In genomic region chr17:14061666-14062560, GRCh38 we compare ENCODE assay signal across 1 cellular context.
TF ChIP-seq lines count a peak whose summit lies in the region.

No MANE protein-coding gene starts in this region.

TF ChIP-seq in SK-N-SH, 30 proteins besides CTCF, POLR2A, EP300 and RAD21 (continued from another document):
- TF ChIP-seq REST (IDR thresholded peaks at IDR 0.05; ENCODE audit: low read depth, low read length) (0 out of 2 replicates have a peak, but pooled peaks have one; percentile 29), TEAD4 (IDR thresholded peaks at IDR 0.05; ENCODE audit: borderline replicate concordance, insufficient read depth) (peak; percentile 75; the same call in 1 of the 2 replicates), CHD2 (IDR thresholded peaks at IDR 0.05; ENCODE audit: low read length, partially characterized antibody) (no peak), FOXJ3 (CRISPR knock-in tag; IDR thresholded peaks at IDR 0.05) (no peak), RFX5 (IDR thresholded peaks at IDR 0.05; ENCODE audit: low read length) (no peak), NRF1 (IDR thresholded peaks at IDR 0.05; ENCODE audit: low read depth, low read length) (no peak), MEF2A (IDR thresholded peaks at IDR 0.05; ENCODE audit: borderline replicate concordance, low read depth) (no peak), FOSL2 (IDR thresholded peaks at IDR 0.05; ENCODE audit: borderline replicate concordance, low read depth) (peak; percentile 44; the same call in 1 of the 2 replicates), TCF12 (IDR thresholded peaks at IDR 0.05) (peak; percentile 50)
